Comparison of ENCODE assay signal across 1 cellular context in genomic region chr11:35036642-35037041, GRCh38.
TF ChIP-seq lines count a peak whose summit lies in the region.

No MANE protein-coding gene starts in this region.

TF ChIP-seq in K562, 482 proteins besides CTCF, POLR2A, EP300 and RAD21 (continued from another document):
- TF ChIP-seq CREB1 (IDR thresholded peaks at IDR 0.05) = no peak
- no peak for TF ChIP-seq CREB1 (CRISPR knock-in tag; IDR thresholded peaks at IDR 0.05)
- TF ChIP-seq PHF21A (IDR thresholded peaks at IDR 0.05; ENCODE audit: borderline replicate concordance, low read depth) = no peak
- no peak for TF ChIP-seq HDAC6 (IDR thresholded peaks at IDR 0.05; ENCODE audit: low read depth, low read length)
- TF ChIP-seq ZNF436 (CRISPR knock-in tag; IDR thresholded peaks at IDR 0.05) = no peak
- no peak for TF ChIP-seq ZNF175 (CRISPR knock-in tag; IDR thresholded peaks at IDR 0.05; ENCODE audit: low read depth)
- no peak for TF ChIP-seq ATF3 (IDR thresholded peaks at IDR 0.05)
- TF ChIP-seq ATF3 (CRISPR knock-in tag; conservative IDR thresholded peaks at IDR 0.05) = no peak
- peak; percentile 65 for TF ChIP-seq NFE2 (IDR thresholded peaks at IDR 0.05; ENCODE audit: low read depth)
- no peak for TF ChIP-seq HNRNPL (IDR thresholded peaks at IDR 0.05; ENCODE audit: low read depth, low read length)
- no peak for TF ChIP-seq RB1 (IDR thresholded peaks at IDR 0.05; ENCODE audit: low read depth)
- no peak for TF ChIP-seq ZNF324 (CRISPR knock-in tag; IDR thresholded peaks at IDR 0.05)
- TF ChIP-seq RBBP5 (IDR thresholded peaks at IDR 0.05; ENCODE audit: borderline replicate concordance, insufficient read depth, low read length, poor library complexity, severe bottlenecking) = no peak
- TF ChIP-seq TARDBP (IDR thresholded peaks at IDR 0.05) = no peak
- no peak for TF ChIP-seq CEBPB (tag; IDR thresholded peaks at IDR 0.05)
- TF ChIP-seq NBN (IDR thresholded peaks at IDR 0.05; ENCODE audit: low read depth) = no peak
- TF ChIP-seq ZNF263 (CRISPR knock-in tag; IDR thresholded peaks at IDR 0.05; ENCODE audit: borderline replicate concordance) = no peak
- no peak for TF ChIP-seq ZNF253 (CRISPR knock-in tag; conservative IDR thresholded peaks at IDR 0.05)
- TF ChIP-seq PML (IDR thresholded peaks at IDR 0.05; ENCODE audit: low read length) = no peak
- peak; percentile 40 for TF ChIP-seq MAFF (IDR thresholded peaks at IDR 0.05; ENCODE audit: low read length)
- TF ChIP-seq MAFG (tag; conservative IDR thresholded peaks at IDR 0.05) = peak; percentile 67
- TF ChIP-seq HDAC2 (IDR thresholded peaks at IDR 0.05) = peak; percentile 35; the same call in 1 of the 2 replicates
- TF ChIP-seq, protein P1, sequence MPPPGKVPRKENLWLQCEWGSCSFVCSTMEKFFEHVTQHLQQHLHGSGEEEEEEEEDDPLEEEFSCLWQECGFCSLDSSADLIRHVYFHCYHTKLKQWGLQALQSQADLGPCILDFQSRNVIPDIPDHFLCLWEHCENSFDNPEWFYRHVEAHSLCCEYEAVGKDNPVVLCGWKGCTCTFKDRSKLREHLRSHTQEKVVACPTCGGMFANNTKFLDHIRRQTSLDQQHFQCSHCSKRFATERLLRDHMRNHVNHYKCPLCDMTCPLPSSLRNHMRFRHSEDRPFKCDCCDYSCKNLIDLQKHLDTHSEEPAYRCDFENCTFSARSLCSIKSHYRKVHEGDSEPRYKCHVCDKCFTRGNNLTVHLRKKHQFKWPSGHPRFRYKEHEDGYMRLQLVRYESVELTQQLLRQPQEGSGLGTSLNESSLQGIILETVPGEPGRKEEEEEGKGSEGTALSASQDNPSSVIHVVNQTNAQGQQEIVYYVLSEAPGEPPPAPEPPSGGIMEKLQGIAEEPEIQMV (tag; conservative IDR thresholded peaks at IDR 0.05; ENCODE audit: low read depth) = no peak
- no peak for TF ChIP-seq PBX2 (CRISPR knock-in tag; IDR thresholded peaks at IDR 0.05; ENCODE audit: low read depth)
- TF ChIP-seq PBX2 (tag; conservative IDR thresholded peaks at IDR 0.05; ENCODE audit: low read depth) = peak; percentile 82
- no peak for TF ChIP-seq ATF4 (CRISPR knock-in tag; IDR thresholded peaks at IDR 0.05)
- TF ChIP-seq ZNF445 (CRISPR knock-in tag; IDR thresholded peaks at IDR 0.05; ENCODE audit: low read depth) = no peak
- TF ChIP-seq ZNF23 (CRISPR knock-in tag; IDR thresholded peaks at IDR 0.05) = no peak
- no peak for TF ChIP-seq SRSF9 (IDR thresholded peaks at IDR 0.05; ENCODE audit: borderline replicate concordance, low read depth, low read length)
